ENCODE assay signal across 9 cellular contexts in the genomic region with DNA sequence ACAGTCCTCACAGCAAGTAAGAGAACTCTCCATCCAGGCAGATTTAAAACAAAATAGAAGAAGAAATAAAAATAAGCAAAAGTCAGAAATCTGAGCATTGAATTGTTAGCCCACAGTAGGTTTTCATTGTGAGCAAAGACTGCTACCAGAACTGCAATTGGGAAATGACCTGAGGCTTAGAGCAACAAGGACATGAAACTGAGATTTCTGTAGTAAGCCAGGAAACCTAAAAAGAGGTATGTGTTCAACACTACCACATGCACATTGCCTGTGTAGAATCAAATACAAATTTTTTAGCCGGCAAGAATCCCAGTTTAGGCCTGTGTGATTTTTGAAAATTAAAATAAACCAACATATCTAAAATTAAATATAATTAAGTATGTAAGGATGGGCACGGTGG.
"Had no signal": no experiment of that assay in that cellular context is flagged by ENCODE, and none has a peak within 500 bp of the region (broad histone marks: within the 10 kb centered on the region; RNA-seq: fewer than 3 reads in every experiment).

No MANE protein-coding gene starts in this region.

- H3K27ac ChIP-seq: GM23248 had no signal

- DNase-seq: GM23248, GOT3, H7, H9, HCEC 1CT, HFFc6 had no signal

- H3K36me3 ChIP-seq: HAP-1 had no signal

- H3K9ac ChIP-seq: GM23248 had no signal

- H2AFZ ChIP-seq: GM23248, GM23338 had no signal

- H3K4me3 ChIP-seq: GM23248, GM23338, HAP-1 had no signal

- ATAC-seq: GM23338, HCT116 had no signal

- H3K4me1 ChIP-seq: HAP-1 had no signal

- H3K4me2 ChIP-seq: GM23338 had no signal

- H3K9me3 ChIP-seq: HAP-1 had no signal
